11 cellular contexts compared by ENCODE assay signal in genomic region chr7:91046322-91047088, GRCh38.
A peak's percentile ranks its signal among the peaks of the same experiment; 100 is the strongest.
DNase-seq lines count a peak whose midpoint lies in the region; ATAC-seq, FAIRE-seq and TF ChIP-seq lines count a peak whose summit lies in the region.
"Had no signal": no experiment of that assay in that cellular context is flagged by ENCODE, and none has a peak within 500 bp of the region (broad histone marks: within the 10 kb centered on the region; RNA-seq: fewer than 3 reads in every experiment).

No MANE protein-coding gene starts in this region.

- no peak overlapping the region for H3K4me2 ChIP-seq in HepG2 (ENCODE audit: low read depth, low read length)
- H3K4me2 ChIP-seq in SU-DHL-6 (ENCODE audit: low read depth, low read length, poor library complexity, severe bottlenecking): no peak overlapping the region

- CTCF ChIA-PET in HepG2 (lab: Yijun Ruan, JAX; ENCODE audit: low intra/inter-chr PET ratio, low total read pairs): no interaction called here

- intact Hi-C loops in HepG2 (cut with micrococcal nuclease; ENCODE audit: unreplicated experiment): no loop called here

- POLR2A ChIA-PET in HepG2 (lab: Yijun Ruan, JAX): no interaction called here

- TF ChIP-seq CTCF in liver (IDR thresholded peaks at IDR 0.05; ENCODE audit: low read depth, low read length, missing input control) (no peak), HepG2 (CRISPR knock-in tag; IDR thresholded peaks at IDR 0.05) (no peak), SU-DHL-6 (IDR thresholded peaks at IDR 0.05; ENCODE audit: insufficient read depth, low read length, poor library complexity, severe bottlenecking) (peak; percentile 56)

- TF ChIP-seq EP300 in HepG2 (IDR thresholded peaks at IDR 0.05; ENCODE audit: low read depth in 2 of 2, low read length in 2 of 2): no peak
- no peak for TF ChIP-seq EP300 in HepG2 (CRISPR knock-in tag; IDR thresholded peaks at IDR 0.05; ENCODE audit: borderline replicate concordance)

- no peaks in the 10 kb centered on the region for H3K9me3 Mint-ChIP-seq in natural killer cell treated with Interleukin-12 subunit alpha and Interleukin-12 subunit beta and Interleukin-15 and Interleukin-18, amount 100 ng/mL, for 72 hours

- H4K20me1 ChIP-seq in HepG2 (ENCODE audit: insufficient read depth, low read length) (no peaks in the 10 kb centered on the region), SU-DHL-6 (ENCODE audit: low read depth, low read length) (no peaks in the 10 kb centered on the region)

- H3K27ac Mint-ChIP-seq in natural killer cell treated with Interleukin-12 subunit alpha and Interleukin-12 subunit beta and Interleukin-15 and Interleukin-18, amount 100 ng/mL, for 72 hours: no peak overlapping the region
- H3K27ac Mint-ChIP-seq: activated T-helper 1 cell treated with anti-CD3 and anti-CD28 coated beads, Interleukin-12 subunit alpha, Interleukin-12 subunit beta, Interleukin-2, Interleukin-4 antibody, amounts not matched to agents 30 ng/mL and 10 ng/mL and 1 ng/mL, durations not matched to agents 14 hours and 24 hours and 36 hours; T-helper 17 cell had no signal

- H3K4me3 ChIP-seq in liver (ENCODE audit: low read depth in 1 of 3, low read length in 3 of 3) (no peak overlapping the region), HepG2 (replicated peaks in 1 of 3; ENCODE audit: insufficient read depth in 1 of 3, low read depth in 2 of 3, low read length in 3 of 3) (no peak overlapping the region), SU-DHL-6 (ENCODE audit: insufficient read depth, low read length, poor library complexity, severe bottlenecking) (no peak overlapping the region)

- H3K36me3 ChIP-seq in liver (ENCODE audit: control insufficient read depth in 4 of 4, insufficient read depth in 3 of 4, low read depth in 1 of 4, low read length in 3 of 4) (no peaks in the 10 kb centered on the region), HepG2 (replicated peaks in 1 of 2; ENCODE audit: control insufficient read depth in 1 of 2, insufficient read depth in 2 of 2, low read length in 2 of 2) (no peaks in the 10 kb centered on the region), SU-DHL-6 (ENCODE audit: low read length) (peaks cover 31% of the 10 kb centered on the region)

- TF ChIP-seq RAD21 in liver (IDR thresholded peaks at IDR 0.05): peak; percentile 9 to 28
- TF ChIP-seq RAD21 in HepG2 (CRISPR knock-in tag; IDR thresholded peaks at IDR 0.05): no peak

- in situ Hi-C loops in HepG2 (cut with HindIII; ENCODE audit: extremely low pct_ligation_motif_present, low pct_unique_long_range_greater_than_20kb): no loop called here

- H3K79me2 ChIP-seq in HepG2 (ENCODE audit: insufficient read depth, low read length) (no peaks in the 10 kb centered on the region), SU-DHL-6 (ENCODE audit: insufficient read depth, low read length) (no peaks in the 10 kb centered on the region; the same call in 1 of the 2 replicates)

- no peak for ATAC-seq in HepG2
- ATAC-seq in natural killer cell treated with Interleukin-12 subunit alpha and Interleukin-12 subunit beta and Interleukin-15 and Interleukin-18, amount 100 ng/mL, for 72 hours: no peak
- ATAC-seq in GM18867 (IDR thresholded peaks at IDR 0.05; ENCODE audit: unreplicated experiment): no peak
- ATAC-seq: T-helper 17 cell had no signal

- no peaks in the 10 kb centered on the region for H3K27me3 Mint-ChIP-seq in natural killer cell treated with Interleukin-12 subunit alpha and Interleukin-12 subunit beta and Interleukin-15 and Interleukin-18, amount 100 ng/mL, for 72 hours

- DNase-seq in HepG2 (ENCODE audit: low spot score) (no peak), iris pigment epithelial cell (ENCODE audit: low read depth) (peak; percentile 7), inferior parietal cortex (ENCODE audit: extremely low spot score) (no peak), midbrain (lab: John Stamatoyannopoulos, UW) (no peak)
- no peak for DNase-seq in natural killer cell treated with Interleukin-12 subunit alpha and Interleukin-12 subunit beta and Interleukin-15 and Interleukin-18, amount 100 ng/mL, for 72 hours (ENCODE audit: low spot score)
- DNase-seq: Calu3, T-helper 17 cell had no signal

- H3K27me3 ChIP-seq in liver (ENCODE audit: control insufficient read depth in 4 of 4, insufficient read depth in 4 of 4, low read length in 3 of 4): no peaks in the 10 kb centered on the region
- H3K27me3 ChIP-seq in HepG2 (ENCODE audit: control insufficient read depth in 1 of 2, insufficient read depth in 2 of 2, low read length in 2 of 2): no peaks in the 10 kb centered on the region
- H3K27me3 ChIP-seq in SU-DHL-6 (ENCODE audit: low read length): no peaks in the 10 kb centered on the region

- H3K27ac ChIP-seq in liver (ENCODE audit: low read depth in 1 of 2, low read length in 2 of 2) (no peak overlapping the region), HepG2 (ENCODE audit: extremely low read length, insufficient read depth, low read length) (no peak overlapping the region), SU-DHL-6 (ENCODE audit: low read depth, low read length) (no peak overlapping the region)

- H2AFZ ChIP-seq in HepG2 (ENCODE audit: low read length) (no peak overlapping the region), SU-DHL-6 (ENCODE audit: low read depth, low read length, severe bottlenecking) (no peak overlapping the region)

- H3K9ac ChIP-seq in liver (ENCODE audit: low read depth in 1 of 2, low read length in 2 of 2): no peak overlapping the region
- no peak overlapping the region for H3K9ac ChIP-seq in HepG2 (ENCODE audit: insufficient read depth, low read depth, low read length)
- no peak overlapping the region for H3K9ac ChIP-seq in SU-DHL-6 (ENCODE audit: low read length)

- H3F3A ChIP-seq in SU-DHL-6 (ENCODE audit: insufficient read depth): peaks cover 8% of the 10 kb centered on the region; the same call in 1 of the 2 replicates

- H3K36me3 Mint-ChIP-seq in natural killer cell treated with Interleukin-12 subunit alpha and Interleukin-12 subunit beta and Interleukin-15 and Interleukin-18, amount 100 ng/mL, for 72 hours: peaks cover 4% of the 10 kb centered on the region

- H3K9me3 ChIP-seq in liver (ENCODE audit: control insufficient read depth in 4 of 4, low read length in 3 of 4) (no peaks in the 10 kb centered on the region), HepG2 (ENCODE audit: low read length) (no peaks in the 10 kb centered on the region), SU-DHL-6 (ENCODE audit: insufficient read depth, low read length) (no peaks in the 10 kb centered on the region)

- no peak for TF ChIP-seq POLR2A in HepG2 (IDR thresholded peaks at IDR 0.05; ENCODE audit: insufficient read depth in 1 of 2, low read depth in 2 of 2, low read length in 2 of 2)

- H3K4me1 ChIP-seq in liver (ENCODE audit: control insufficient read depth in 4 of 4, insufficient read depth in 4 of 4, low read length in 3 of 4): peaks cover 0 to 3% (median under 1%) of the 10 kb centered on the region in 4 donors
- H3K4me1 ChIP-seq in HepG2 (ENCODE audit: insufficient read depth, low read length): no peaks in the 10 kb centered on the region

- no peak for FAIRE-seq in HepG2 (lab: Jason Lieb, UNC)

- no peaks in the 10 kb centered on the region for H3K9me2 ChIP-seq in SU-DHL-6 (replicated peaks; ENCODE audit: insufficient read depth, low read length)

- peaks cover 0 to 3% of the 10 kb centered on the region in 2 donors for H3K4me1 Mint-ChIP-seq in natural killer cell treated with Interleukin-12 subunit alpha and Interleukin-12 subunit beta and Interleukin-15 and Interleukin-18, amount 100 ng/mL, for 72 hours (ENCODE audit: low read depth in 2 of 2)

- no peak overlapping the region for H3K4me3 Mint-ChIP-seq in natural killer cell treated with Interleukin-12 subunit alpha and Interleukin-12 subunit beta and Interleukin-15 and Interleukin-18, amount 100 ng/mL, for 72 hours
- H3K4me3 Mint-ChIP-seq: activated T-helper 1 cell treated with anti-CD3 and anti-CD28 coated beads, Interleukin-12 subunit alpha, Interleukin-12 subunit beta, Interleukin-2, Interleukin-4 antibody, amounts not matched to agents 30 ng/mL and 10 ng/mL and 1 ng/mL, durations not matched to agents 14 hours and 24 hours and 36 hours; T-helper 17 cell had no signal

- WGBS in liver: 90% methylated on average over 2 of the region's 2 CpGs
- 49% methylated on average over 2 of the region's 2 CpGs for WGBS in HepG2 (ENCODE audit: low lambda C conversion rate)

- BruUV-seq in HepG2 (replicated peaks; lab: Mats Ljungman, UMichigan): no TSS peak

TF ChIP-seq in liver, 16 proteins besides CTCF, POLR2A, EP300 and RAD21:
- TF ChIP-seq FOXA2 (IDR thresholded peaks at IDR 0.05): no peak
- no peak for TF ChIP-seq HNF4G (IDR thresholded peaks at IDR 0.05)
- no peak for TF ChIP-seq TAF1 (conservative IDR thresholded peaks at IDR 0.05)
- no peak for TF ChIP-seq HNF4A (conservative IDR thresholded peaks at IDR 0.05)
- TF ChIP-seq YY1 (IDR thresholded peaks at IDR 0.05): no peak
- TF ChIP-seq EGR1 (IDR thresholded peaks at IDR 0.05; ENCODE audit: low read depth in 2 of 2): no peak
- no peak for TF ChIP-seq RXRA (IDR thresholded peaks at IDR 0.05)
- no peak for TF ChIP-seq GABPA (IDR thresholded peaks at IDR 0.05 in 1 of 2, conservative IDR thresholded peaks at IDR 0.05 in 1 of 2)
- no peak for TF ChIP-seq ATF3 (IDR thresholded peaks at IDR 0.05)
TF ChIP-seq in liver: peak in this region for 0.

TF ChIP-seq in HepG2, 621 proteins besides CTCF, POLR2A, EP300 and RAD21 (continues in another document):
- TF ChIP-seq PREB (CRISPR knock-in tag; IDR thresholded peaks at IDR 0.05) (no peak), SALL2 (CRISPR knock-in tag; IDR thresholded peaks at IDR 0.05) (no peak), ZNF44 (CRISPR knock-in tag; IDR thresholded peaks at IDR 0.05) (no peak), NFRKB (IDR thresholded peaks at IDR 0.05) (no peak), ZNF276 (CRISPR knock-in tag; IDR thresholded peaks at IDR 0.05; ENCODE audit: low read depth) (no peak)
